In the genomic region with DNA sequence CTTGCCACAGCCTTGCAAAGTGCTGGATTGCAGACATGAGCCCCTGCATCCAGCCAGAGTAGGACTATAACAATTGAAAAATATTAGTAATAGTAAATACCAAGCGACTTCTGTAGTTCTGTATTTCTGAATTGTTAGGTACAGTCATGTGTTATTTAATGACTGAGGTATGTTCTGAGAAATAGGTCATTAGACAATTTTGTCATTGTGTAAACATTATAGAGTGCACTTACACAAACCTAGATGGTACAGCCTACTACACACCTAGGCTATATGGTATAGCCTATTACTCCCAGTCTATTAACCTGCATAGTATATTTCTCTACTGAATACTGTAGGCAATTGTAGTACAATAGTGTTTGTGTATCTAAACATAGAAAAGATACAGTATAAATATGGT, we compare ENCODE assay signal across 28 cellular contexts.
"Had no signal": no experiment of that assay in that cellular context is flagged by ENCODE, and none has a peak within 500 bp of the region (broad histone marks: within the 10 kb centered on the region; RNA-seq: fewer than 3 reads in every experiment).

No MANE protein-coding gene starts in this region.

- H3K9me3 Mint-ChIP-seq: activated CD4-positive, alpha-beta memory T cell treated with anti-CD3 and anti-CD28 coated beads, Interleukin-2, amount 10 ng/mL, durations not matched to agents 7 days and 5 days; activated CD4-positive, alpha-beta T cell treated with anti-CD3 and anti-CD28 coated beads, Interleukin-2, amount 10 ng/mL, durations not matched to agents 7 days and 5 days; activated T-cell treated with anti-CD3 and anti-CD28 coated beads, Interleukin-2, amount 50 U/mL, for 4 hours; activated T-helper 17 cell treated with anti-CD3 and anti-CD28 coated beads, Interleukin-2, amount 50 U/mL, for 72 hours; effector memory CD8-positive, alpha-beta T cell had no signal

- H3K4me3 ChIP-seq: esophagus squamous epithelium, gastroesophageal sphincter, heart right ventricle, hepatocyte had no signal

- H3K4me1 ChIP-seq: esophagus squamous epithelium, gastroesophageal sphincter, heart right ventricle had no signal

- H3K9me3 ChIP-seq: esophagus squamous epithelium, gastroesophageal sphincter, heart right ventricle had no signal

- H3K4me1 Mint-ChIP-seq: activated CD4-positive, alpha-beta memory T cell treated with anti-CD3 and anti-CD28 coated beads, Interleukin-2, amount 10 ng/mL, durations not matched to agents 7 days and 5 days; activated CD4-positive, alpha-beta T cell treated with anti-CD3 and anti-CD28 coated beads for 36 hours; activated CD4-positive, alpha-beta T cell treated with anti-CD3 and anti-CD28 coated beads, Interleukin-2, amount 10 ng/mL, durations not matched to agents 7 days and 5 days; activated T-helper 17 cell treated with anti-CD3 and anti-CD28 coated beads, Interleukin-2, amount 50 U/mL, for 72 hours had no signal

- FAIRE-seq: colon had no signal

- H3K27ac Mint-ChIP-seq: activated CD4-positive, alpha-beta memory T cell treated with anti-CD3 and anti-CD28 coated beads, Interleukin-2, amount 10 ng/mL, durations not matched to agents 7 days and 5 days; activated CD4-positive, alpha-beta T cell treated with anti-CD3 and anti-CD28 coated beads for 36 hours; activated CD4-positive, alpha-beta T cell treated with anti-CD3 and anti-CD28 coated beads, Interleukin-2, amount 10 ng/mL, durations not matched to agents 7 days and 5 days; activated naive CD8-positive, alpha-beta T cell; activated T-helper 17 cell treated with anti-CD3 and anti-CD28 coated beads, Interleukin-2, amount 50 U/mL, for 72 hours; effector memory CD8-positive, alpha-beta T cell had no signal

- H3K4me3 Mint-ChIP-seq: activated CD4-positive, alpha-beta memory T cell treated with anti-CD3 and anti-CD28 coated beads, Interleukin-2, amount 10 ng/mL, durations not matched to agents 7 days and 5 days; activated CD4-positive, alpha-beta T cell treated with anti-CD3 and anti-CD28 coated beads for 36 hours; activated CD4-positive, alpha-beta T cell treated with anti-CD3 and anti-CD28 coated beads, Interleukin-2, amount 10 ng/mL, durations not matched to agents 7 days and 5 days; activated naive CD8-positive, alpha-beta T cell; activated T-cell treated with anti-CD3 and anti-CD28 coated beads, Interleukin-2, amount 50 U/mL, for 4 hours; activated T-helper 17 cell treated with anti-CD3 and anti-CD28 coated beads, Interleukin-2, amount 50 U/mL, for 72 hours; effector memory CD8-positive, alpha-beta T cell had no signal

- H3K27ac ChIP-seq: brain microvascular endothelial cell, epithelial cell of prostate, esophagus squamous epithelium, gastroesophageal sphincter, heart right ventricle, hepatocyte had no signal

- DNase-seq: activated CD4-positive, alpha-beta memory T cell treated with anti-CD3 and anti-CD28 coated beads, Interleukin-2, amount 10 ng/mL, durations not matched to agents 7 days and 5 days; activated CD4-positive, alpha-beta T cell treated with anti-CD3 and anti-CD28 coated beads for 36 hours; activated CD4-positive, alpha-beta T cell treated with anti-CD3 and anti-CD28 coated beads, Interleukin-2, amount 10 ng/mL, durations not matched to agents 7 days and 5 days; activated CD4-positive, alpha-beta T cell treated with anti-CD3 and anti-CD28 coated beads, Interleukin-2, amount 50 U/mL, for 4 hours; activated CD4-positive, CD25-positive, alpha-beta regulatory T cell; activated CD4-positive, CD25-positive, alpha-beta regulatory T cell treated with anti-CD3 and anti-CD28 coated beads, Interleukin-2, amount 50 U/mL, for 72 hours; activated effector memory CD4-positive, alpha-beta T cell treated with Interleukin-2 at 50 U/mL for 16 hours; activated gamma-delta T cell treated with Interleukin-2 at 50 U/mL for 16 hours; activated naive CD4-positive, alpha-beta T cell treated with anti-CD3 and anti-CD28 coated beads, Interleukin-2, amount 50 U/mL, for 16 hours; activated naive CD4-positive, alpha-beta T cell treated with Interleukin-2 at 50 U/mL for 16 hours; activated T-cell treated with anti-CD3 and anti-CD28 coated beads, Interleukin-2, amount 50 U/mL, for 4 hours; amniotic stem cell; brain microvascular endothelial cell; caudate nucleus; cortex of kidney; dermis blood vessel endothelial cell; effector CD4-positive, alpha-beta T cell; effector memory CD8-positive, alpha-beta T cell; esophagus squamous epithelium; foreskin melanocyte; heart right ventricle; T-helper 2 cell had no signal

- H3K27me3 Mint-ChIP-seq: activated CD4-positive, alpha-beta memory T cell treated with anti-CD3 and anti-CD28 coated beads, Interleukin-2, amount 10 ng/mL, durations not matched to agents 7 days and 5 days; activated CD4-positive, alpha-beta T cell treated with anti-CD3 and anti-CD28 coated beads for 36 hours; activated CD4-positive, alpha-beta T cell treated with anti-CD3 and anti-CD28 coated beads, Interleukin-2, amount 10 ng/mL, durations not matched to agents 7 days and 5 days; activated naive CD8-positive, alpha-beta T cell; activated T-helper 17 cell treated with anti-CD3 and anti-CD28 coated beads, Interleukin-2, amount 50 U/mL, for 72 hours; effector memory CD8-positive, alpha-beta T cell had no signal

- H3K27me3 ChIP-seq: brain microvascular endothelial cell, esophagus squamous epithelium, gastroesophageal sphincter, heart right ventricle, hepatocyte had no signal
